In genomic region chr5:132475939-132476852, GRCh38 we compare ENCODE assay signal across 10 cellular contexts. TPM values are rescaled to one million over a fixed set of nuclear protein-coding genes. Genes with fewer than 3 reads are reported as not detected.
A peak's percentile ranks its signal among the peaks of the same experiment; 100 is the strongest.
DNase-seq lines count a peak whose midpoint lies in the region; ATAC-seq and TF ChIP-seq lines count a peak whose summit lies in the region.
"Had no signal": no experiment of that assay in that cellular context is flagged by ENCODE, and none has a peak within 500 bp of the region (broad histone marks: within the 10 kb centered on the region; RNA-seq: fewer than 3 reads in every experiment).

No MANE protein-coding gene starts in this region.

- DNase-seq in CD4-positive, alpha-beta memory T cell = peak in 4 of 5 donors; percentile 19 to 54 (median 30)
- DNase-seq in T-helper 17 cell (peak in 1 of 3 donors; percentile 10), heart left ventricle (peak in 3 of 5 donors; percentile 52 to 65 (median 61)), HCEC 1CT (no peak), GM20000 (ENCODE audit: low spot score) (no peak), OCI-M2 (lab: John Stamatoyannopoulos, UW; ENCODE audit: unreplicated experiment) (no peak), aorta (no peak)
- DNase-seq: MV-4-11 had no signal

- no peaks in the 10 kb centered on the region for H3K36me3 ChIP-seq in CD4-positive, alpha-beta memory T cell (ENCODE audit: insufficient read depth, low read length)
- H3K36me3 ChIP-seq in heart left ventricle = peaks cover 0 to 12% (median 3%) of the 10 kb centered on the region in 9 donors
- peaks cover 62% of the 10 kb centered on the region for H3K36me3 ChIP-seq in neutrophil
- H3K36me3 ChIP-seq in aorta (ENCODE audit: control insufficient read depth in 1 of 2, insufficient read depth in 2 of 2, low read length in 1 of 2) = no peaks in the 10 kb centered on the region

- peak overlapping the region; percentile 13 for H3K27ac ChIP-seq in CD4-positive, alpha-beta memory T cell (ENCODE audit: low read depth, low read length)
- H3K27ac ChIP-seq in heart left ventricle (peak overlapping the region; percentile 69 to 89 (median 84)), neutrophil (peak overlapping the region; percentile 61), aorta (ENCODE audit: low read depth in 1 of 2, low read length in 2 of 2) (no peak overlapping the region)

- intact Hi-C loops in CD4-positive, alpha-beta memory T cell (cut with micrococcal nuclease) = no loop called here
- intact Hi-C loops in heart left ventricle (cut with DNase I) (no loop called here), aorta (cut with DNase I) (no loop called here)

- peak overlapping the region in 3 of 8 donors; percentile 35 to 70 (median 55) for H3K4me3 Mint-ChIP-seq in CD4-positive, alpha-beta memory T cell
- H3K4me3 Mint-ChIP-seq in T-helper 17 cell = peak overlapping the region; percentile 69

- peaks cover 0 to 6% (median 0%) of the 10 kb centered on the region in 8 donors for H3K9me3 Mint-ChIP-seq in CD4-positive, alpha-beta memory T cell

- CTCF ChIA-PET in CD4-positive, alpha-beta memory T cell (lab: Charles Lee; ENCODE audit: partially characterized antibody) = interaction anchor here (0.9 to 7.9 kb wide), 6 partner anchors 7 to 56 kb away, joined by 3 to 76 read pairs (median 4); partner anchors contain the start of gene IRF1

- POLR2A ChIA-PET in CD4-positive, alpha-beta memory T cell (lab: Charles Lee; ENCODE audit: partially characterized antibody) = interaction anchor here (0.7 to 35.0 kb wide), 8 partner anchors 3 to 1000 kb away, joined by 3 to 1580 read pairs (median 120); partner anchors contain the start of gene IRF1

- H3K4me1 ChIP-seq in CD4-positive, alpha-beta memory T cell (ENCODE audit: insufficient read depth, low read length) = peaks cover 97% of the 10 kb centered on the region
- peaks cover 7 to 88% (median 56%) of the 10 kb centered on the region in 12 donors for H3K4me1 ChIP-seq in heart left ventricle
- peaks cover 27 to 74% of the 10 kb centered on the region in 2 experiments for H3K4me1 ChIP-seq in neutrophil (ENCODE audit: control insufficient read depth in 1 of 2, insufficient read depth in 1 of 2, low read depth in 1 of 2, low read length in 1 of 2)
- no peaks in the 10 kb centered on the region for H3K4me1 ChIP-seq in aorta (ENCODE audit: control insufficient read depth in 1 of 2, insufficient read depth in 2 of 2, low read length in 2 of 2)

- peaks cover 0 to 51% of the 10 kb centered on the region in 2 donors for H3K36me3 Mint-ChIP-seq in CD4-positive, alpha-beta memory T cell
- H3K36me3 Mint-ChIP-seq in T-helper 17 cell (ENCODE audit: low read depth) = no peaks in the 10 kb centered on the region

- no peaks in the 10 kb centered on the region for H3K9me3 ChIP-seq in CD4-positive, alpha-beta memory T cell (ENCODE audit: control insufficient read depth in 1 of 2, low read length in 2 of 2)
- H3K9me3 ChIP-seq in T-helper 17 cell (ENCODE audit: control insufficient read depth, low read length, poor library complexity, severe bottlenecking) (no peaks in the 10 kb centered on the region), heart left ventricle (no peaks in the 10 kb centered on the region), neutrophil (no peaks in the 10 kb centered on the region), aorta (ENCODE audit: control insufficient read depth, low read length) (no peaks in the 10 kb centered on the region)

- no peaks in the 10 kb centered on the region for H3K27me3 ChIP-seq in CD4-positive, alpha-beta memory T cell (ENCODE audit: insufficient read depth, low read length)
- no peaks in the 10 kb centered on the region for H3K27me3 ChIP-seq in heart left ventricle
- no peaks in the 10 kb centered on the region for H3K27me3 ChIP-seq in neutrophil
- H3K27me3 ChIP-seq in aorta (ENCODE audit: control insufficient read depth in 1 of 2, insufficient read depth in 2 of 2, low read length in 1 of 2) = no peaks in the 10 kb centered on the region

- WGBS in heart left ventricle, 4 donors = 72 to 76% (median 74%) methylated on average over 9 of the region's 9 CpGs
- WGBS in aorta, 2 donors = 80 to 85% methylated on average over 8 to 9 of the region's 9 CpGs

- no peak for TF ChIP-seq POLR2A in heart left ventricle (IDR thresholded peaks at IDR 0.05)

- no peak for ATAC-seq in T-helper 17 cell
- peak; percentile 71 to 83 (median 76) for ATAC-seq in heart left ventricle
- no peak for ATAC-seq in aorta (ENCODE audit: low FRiP score)
- ATAC-seq: SK-N-SH treated with all-trans-retinoic acid at 6 μM for 48 hours had no signal

- TF ChIP-seq CTCF in heart left ventricle (IDR thresholded peaks at IDR 0.05) (no peak), neutrophil (IDR thresholded peaks at IDR 0.05) (no peak), GM20000 (IDR thresholded peaks at IDR 0.05; ENCODE audit: extremely low read depth, missing control alignments) (no peak)

- H3K4me3 ChIP-seq in CD4-positive, alpha-beta memory T cell (ENCODE audit: low read length in 2 of 2) = no peak overlapping the region
- no peak overlapping the region for H3K4me3 ChIP-seq in heart left ventricle
- H3K4me3 ChIP-seq in neutrophil (ENCODE audit: low read depth in 1 of 2, low read length in 1 of 2) = no peak overlapping the region
- H3K4me3 ChIP-seq in aorta (ENCODE audit: low read length in 2 of 2) = no peak overlapping the region

- H3K27me3 Mint-ChIP-seq in CD4-positive, alpha-beta memory T cell = peaks cover 0 to 5% of the 10 kb centered on the region in 2 donors
- H3K27me3 Mint-ChIP-seq in T-helper 17 cell = no peaks in the 10 kb centered on the region

- H3K27ac Mint-ChIP-seq in CD4-positive, alpha-beta memory T cell = peak overlapping the region; percentile 84 to 98 (median 92)
- H3K27ac Mint-ChIP-seq in T-helper 17 cell = peak overlapping the region; percentile 100

- H3K4me1 Mint-ChIP-seq in CD4-positive, alpha-beta memory T cell = peaks cover 50 to 96% (median 76%) of the 10 kb centered on the region in 4 donors
- peaks cover 69% of the 10 kb centered on the region for H3K4me1 Mint-ChIP-seq in T-helper 17 cell

RNA-seq across cellular contexts. Expression of gene IRF1, which starts 14.4 kb away (rescaled TPM):
- total RNA-seq in CD4-positive, alpha-beta memory T cell = 100 to 1,000 TPM; 192 to 202 TPM
- polyA plus RNA-seq in CD4-positive, alpha-beta memory T cell = 100 to 1,000 TPM; 192 to 237 TPM
- total RNA-seq in T-helper 17 cell = 100 to 1,000 TPM; 590 to 639 TPM
- 100 to 1,000 TPM in 1 of 9 donors, 10 to 100 TPM in 7, 1 to 10 TPM in 1; 9.2 to 190 (median 18.4) TPM for total RNA-seq in heart left ventricle
- 10 to 100 TPM in 1 of 2 donors, 1 to 10 TPM in 1; 7.5 to 12.2 TPM for polyA plus RNA-seq in heart left ventricle
- total RNA-seq in aorta = 10 to 100 TPM; 26.8 to 36.1 TPM
- 10 to 100 TPM; 12.9 to 13.1 TPM for polyA plus RNA-seq in aorta

Comparison
In these comparisons a context has a peak if more than half of its experiments do, and no peak if none do; other contexts are left out.
1. DNase-seq: peak in CD4-positive, alpha-beta memory T cell (4 of 5) and heart left ventricle (3 of 5); none in HCEC 1CT (single experiment), GM20000 (single experiment), OCI-M2 (single experiment) and aorta (0 of 2).
2. H3K27ac ChIP-seq: peak in CD4-positive, alpha-beta memory T cell (single experiment), heart left ventricle (12 of 12) and neutrophil (single experiment); none in aorta (0 of 2).
3. ATAC-seq: peak in heart left ventricle (4 of 4); none in T-helper 17 cell (single experiment) and aorta (single experiment).